8 cellular contexts compared by ENCODE assay signal in genomic region chr1:53220171-53220961, GRCh38. TPM values are rescaled to one million over a fixed set of nuclear protein-coding genes. Genes with fewer than 3 reads are reported as not detected.
A peak's percentile ranks its signal among the peaks of the same experiment; 100 is the strongest.
DNase-seq lines count a peak whose midpoint lies in the region; ATAC-seq, FAIRE-seq and TF ChIP-seq lines count a peak whose summit lies in the region.

Gene CZIB, minus strand, starts transcription at chr1:53220634. Its CDS starts 59 bp downstream, at chr1:53220575.

- intact Hi-C loops in T-helper 1 cell treated with Interleukin-12 subunit alpha and Interleukin-12 subunit beta and Interleukin-4 antibody, amounts not matched to agents 30 ng/mL and 1 ng/mL, for 36 hours (cut with micrococcal nuclease): loop anchor here (1.0 to 5.0 kb wide), 12 partner anchors 18 to 1666 kb away; partner anchors contain the start of genes BTF3L4, CPT2, DHCR24 and IFT25
- intact Hi-C loops in left cardiac atrium (cut with DNase I): no loop called here

- ATAC-seq in HG02852 (IDR thresholded peaks at IDR 0.05; ENCODE audit: unreplicated experiment) (peak; percentile 91), left cardiac atrium (peak; percentile 98 to 99)

- TF ChIP-seq CTCF in progenitor cell of endocrine pancreas (IDR thresholded peaks at IDR 0.05; ENCODE audit: unreplicated experiment): no peak

- peak; percentile 90 for DNase-seq in GM12892 (ENCODE audit: insufficient read length)
- peak; percentile 96 for DNase-seq in NCI-H146 (lab: John Stamatoyannopoulos, UW)
- DNase-seq in amniotic stem cell (lab: John Stamatoyannopoulos, UW): peak; percentile 89
- peak; percentile 97 for DNase-seq in left cardiac atrium
- DNase-seq in progenitor cell of endocrine pancreas (ENCODE audit: low spot score, unreplicated experiment): peak; percentile 92
- DNase-seq in ureter (ENCODE audit: low spot score): peak; percentile 95

- H3K27me3 Mint-ChIP-seq in progenitor cell of endocrine pancreas: no peaks in the 10 kb centered on the region

- H3K4me1 Mint-ChIP-seq in progenitor cell of endocrine pancreas (ENCODE audit: low read depth): peaks cover 16% of the 10 kb centered on the region

- peak; percentile 95 for TF ChIP-seq POLR2A in GM12892 (IDR thresholded peaks at IDR 0.05; ENCODE audit: low read depth, low read length)

- H3K4me3 Mint-ChIP-seq in progenitor cell of endocrine pancreas (ENCODE audit: low read depth): peak within 1 kb of the TSS; percentile 87

- peak; percentile 95 for FAIRE-seq in GM12892 (lab: Jason Lieb, UNC)

- peaks cover 1% of the 10 kb centered on the region for H3K36me3 Mint-ChIP-seq in progenitor cell of endocrine pancreas (ENCODE audit: insufficient read depth)

- H3K27ac Mint-ChIP-seq in progenitor cell of endocrine pancreas: peak within 1 kb of the TSS; percentile 97

- H3K9me3 Mint-ChIP-seq in progenitor cell of endocrine pancreas (ENCODE audit: low read depth): no peaks in the 10 kb centered on the region

RNA-seq across cellular contexts. Expression of gene CZIB, which starts in this region (rescaled TPM):
- 41.5 TPM for polyA plus RNA-seq in GM12892 (2012; ENCODE audit: missing spikeins)
- total RNA-seq in T-helper 1 cell treated with Interleukin-12 subunit alpha and Interleukin-12 subunit beta and Interleukin-4 antibody, amounts not matched to agents 30 ng/mL and 1 ng/mL, for 36 hours: 45.8 and 46.7 TPM in 2 replicates
- total RNA-seq in left cardiac atrium: 10 to 100 TPM; 42.4 to 53.7 TPM
- 61.0 and 62.7 TPM in 2 replicates for total RNA-seq in progenitor cell of endocrine pancreas
- 58.2 TPM for total RNA-seq in ureter

Comparison
In these comparisons a context has a peak if more than half of its experiments do, and no peak if none do; other contexts are left out.
1. Peak in every context shown above with its lines: DNase-seq and ATAC-seq.